In genomic region chr11:112106070-112106469, GRCh38 we compare ENCODE assay signal across 1 cellular context.
A peak's percentile ranks its signal among the peaks of the same experiment; 100 is the strongest.
TF ChIP-seq lines count a peak whose summit lies in the region.

No MANE protein-coding gene starts in this region.

TF ChIP-seq in HCT116, 20 proteins besides CTCF, POLR2A, EP300 and RAD21 (continued from another document):
- TF ChIP-seq CEBPB (IDR thresholded peaks at IDR 0.05; ENCODE audit: low read depth) (no peak), YY1 (IDR thresholded peaks at IDR 0.05; ENCODE audit: extremely low read depth, insufficient replicate concordance, low read depth, low read length) (no peak), POLR2AphosphoS5 (IDR thresholded peaks at IDR 0.05; ENCODE audit: low read depth, low read length) (no peak), TCF7L2 (IDR thresholded peaks at IDR 0.05; ENCODE audit: borderline replicate concordance, extremely low read depth, insufficient read depth, insufficient read length) (no peak), ELF1 (IDR thresholded peaks at IDR 0.05; ENCODE audit: borderline replicate concordance, low read depth) (no peak), FOSL1 (IDR thresholded peaks at IDR 0.05; ENCODE audit: low read depth) (peak; percentile 69), REST (IDR thresholded peaks at IDR 0.05; ENCODE audit: low read depth) (no peak), SIN3A (IDR thresholded peaks at IDR 0.05; ENCODE audit: low read depth) (no peak), ZNF274 (IDR thresholded peaks at IDR 0.05; ENCODE audit: low read depth, low read length) (no peak), SRF (IDR thresholded peaks at IDR 0.05; ENCODE audit: low read depth) (no peak), ZFX (IDR thresholded peaks at IDR 0.05) (no peak)
- TF ChIP-seq, protein P1, sequence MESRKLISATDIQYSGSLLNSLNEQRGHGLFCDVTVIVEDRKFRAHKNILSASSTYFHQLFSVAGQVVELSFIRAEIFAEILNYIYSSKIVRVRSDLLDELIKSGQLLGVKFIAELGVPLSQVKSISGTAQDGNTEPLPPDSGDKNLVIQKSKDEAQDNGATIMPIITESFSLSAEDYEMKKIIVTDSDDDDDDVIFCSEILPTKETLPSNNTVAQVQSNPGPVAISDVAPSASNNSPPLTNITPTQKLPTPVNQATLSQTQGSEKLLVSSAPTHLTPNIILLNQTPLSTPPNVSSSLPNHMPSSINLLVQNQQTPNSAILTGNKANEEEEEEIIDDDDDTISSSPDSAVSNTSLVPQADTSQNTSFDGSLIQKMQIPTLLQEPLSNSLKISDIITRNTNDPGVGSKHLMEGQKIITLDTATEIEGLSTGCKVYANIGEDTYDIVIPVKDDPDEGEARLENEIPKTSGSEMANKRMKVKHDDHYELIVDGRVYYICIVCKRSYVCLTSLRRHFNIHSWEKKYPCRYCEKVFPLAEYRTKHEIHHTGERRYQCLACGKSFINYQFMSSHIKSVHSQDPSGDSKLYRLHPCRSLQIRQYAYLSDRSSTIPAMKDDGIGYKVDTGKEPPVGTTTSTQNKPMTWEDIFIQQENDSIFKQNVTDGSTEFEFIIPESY (IDR thresholded peaks at IDR 0.05; ENCODE audit: extremely low read depth, insufficient replicate concordance, low read length): no peak
